Comparison of ENCODE assay signal across 16 cellular contexts in genomic region chr14:56881181-56881580, GRCh38.
DNase-seq lines count a peak whose midpoint lies in the region; TF ChIP-seq lines count a peak whose summit lies in the region.
"Had no signal": no experiment of that assay in that cellular context is flagged by ENCODE, and none has a peak within 500 bp of the region (broad histone marks: within the 10 kb centered on the region; RNA-seq: fewer than 3 reads in every experiment).

No MANE protein-coding gene starts in this region.

- peak overlapping the region; percentile 18 for H2AFZ ChIP-seq in neural progenitor cell (replicated peaks)

- H3K36me3 Mint-ChIP-seq in neural progenitor cell: peaks cover 8% of the 10 kb centered on the region
- H3K36me3 Mint-ChIP-seq: CD4-positive, alpha-beta memory T cell had no signal

- H3K4me1 ChIP-seq in neural progenitor cell: peaks cover 48% of the 10 kb centered on the region

- H3K27me3 ChIP-seq in neural progenitor cell: no peaks in the 10 kb centered on the region

- peaks cover 25% of the 10 kb centered on the region for H3K79me2 ChIP-seq in neural progenitor cell (ENCODE audit: low read depth)

- H3K27ac Mint-ChIP-seq in neural progenitor cell: peak overlapping the region; percentile 51
- H3K27ac Mint-ChIP-seq: CD4-positive, alpha-beta memory T cell; HFFc6 had no signal

- H3K9me3 ChIP-seq in neural progenitor cell (ENCODE audit: low read depth): no peaks in the 10 kb centered on the region
- H3K9me3 ChIP-seq: HAP-1 had no signal

- H3K9ac ChIP-seq in neural progenitor cell: no peak overlapping the region

- no peaks in the 10 kb centered on the region for H4K20me1 ChIP-seq in neural progenitor cell (ENCODE audit: low read depth)

- peaks cover 2% of the 10 kb centered on the region for H3K27me3 Mint-ChIP-seq in neural progenitor cell (ENCODE audit: insufficient read depth, low read depth)

- TF ChIP-seq CTCF in LNCaP clone FGC (IDR thresholded peaks at IDR 0.05; ENCODE audit: control insufficient read depth, extremely low read depth, insufficient read depth): no peak
- TF ChIP-seq CTCF in neural progenitor cell (IDR thresholded peaks at IDR 0.05): no peak

- peaks cover 16% of the 10 kb centered on the region for H3F3A ChIP-seq in neural progenitor cell (ENCODE audit: low read depth)

- H3K36me3 ChIP-seq in neural progenitor cell: no peaks in the 10 kb centered on the region
- H3K36me3 ChIP-seq: HAP-1 had no signal

- no peak overlapping the region for H3K4me3 Mint-ChIP-seq in neural progenitor cell
- H3K4me3 Mint-ChIP-seq: CD4-positive, alpha-beta memory T cell; HFFc6 had no signal

- peaks cover 29% of the 10 kb centered on the region for H3K4me1 Mint-ChIP-seq in neural progenitor cell
- H3K4me1 Mint-ChIP-seq: CD4-positive, alpha-beta memory T cell had no signal

- peak overlapping the region; percentile 36 for H3K4me2 ChIP-seq in neural progenitor cell

- DNase-seq in G401 (ENCODE audit: low spot score): peak; percentile 94
- DNase-seq in LNCaP clone FGC (ENCODE audit: low read depth): peak; percentile 7
- DNase-seq in cerebellum (ENCODE audit: low spot score): peak; percentile 79
- DNase-seq in neural progenitor cell (ENCODE audit: low spot score): no peak
- no peak for DNase-seq in T-helper 9 cell
- no peak for DNase-seq in DMS 273 treated with DMSO at 0.1 percent for 48 hours (lab: John Stamatoyannopoulos, UW)
- DNase-seq: Calu3; CD4-positive, alpha-beta memory T cell; COR-L47; DMS153; DND-41; GDM1; GOT3; HFFc6 had no signal

- no peak overlapping the region for H3K4me3 ChIP-seq in LNCaP clone FGC (ENCODE audit: low read depth, low read length)
- H3K4me3 ChIP-seq in neural progenitor cell: no peak overlapping the region
- H3K4me3 ChIP-seq: GM12878, HAP-1 had no signal

- H3K9me3 Mint-ChIP-seq in neural progenitor cell: no peaks in the 10 kb centered on the region

- in situ Hi-C loops in G401 (cut with HindIII; ENCODE audit: low sequenced_read_pairs): no loop called here

- no peak overlapping the region for H3K27ac ChIP-seq in neural progenitor cell

Comparison
In these comparisons a context has a peak if more than half of its experiments do, and no peak if none do; other contexts are left out.
1. DNase-seq: peak in G401 (single experiment), LNCaP clone FGC (single experiment) and cerebellum (single experiment); none in neural progenitor cell (single experiment), T-helper 9 cell (single experiment) and DMS 273 treated with DMSO at 0.1 percent for 48 hours (single experiment).